ENCODE assay signal across 10 cellular contexts in the genomic region with DNA sequence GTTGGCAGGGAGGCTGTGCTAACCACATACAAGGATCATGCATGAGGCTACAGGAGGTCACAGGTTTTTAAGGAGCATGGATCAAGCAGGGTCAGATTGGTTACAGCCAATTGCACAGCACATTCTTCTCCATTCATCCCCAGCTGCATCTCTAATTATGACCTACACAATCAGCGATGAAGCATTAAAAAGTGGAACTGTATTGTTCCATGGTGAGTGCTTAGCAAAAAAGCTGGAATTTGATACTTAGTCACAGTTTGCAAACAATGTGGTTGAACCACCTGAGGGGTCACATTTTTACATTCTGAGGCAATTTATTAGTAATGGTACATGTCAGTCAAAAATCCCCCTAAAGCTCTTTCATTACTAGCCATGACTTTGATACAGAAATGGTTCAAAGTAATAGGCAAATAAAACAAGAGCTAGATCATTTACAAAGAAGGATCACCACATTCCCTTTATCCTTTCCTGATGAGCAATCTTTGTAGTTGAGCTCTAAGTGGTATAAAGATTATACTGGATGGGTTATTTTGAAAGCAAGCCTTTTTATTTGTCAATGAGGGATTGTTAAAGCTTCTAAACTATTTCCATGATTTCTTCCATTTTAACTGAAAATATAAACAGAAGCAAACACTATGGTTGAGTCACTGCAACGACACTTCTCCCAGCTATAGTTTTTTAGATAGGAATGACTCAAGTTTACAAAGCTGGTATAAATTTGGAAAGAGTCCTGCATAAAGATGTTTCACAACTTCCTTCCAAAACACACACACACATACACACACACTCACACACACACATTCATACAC.
DNase-seq lines count a peak whose midpoint lies in the region; ATAC-seq and TF ChIP-seq lines count a peak whose summit lies in the region.
"Had no signal": no experiment of that assay in that cellular context is flagged by ENCODE, and none has a peak within 500 bp of the region (broad histone marks: within the 10 kb centered on the region; RNA-seq: fewer than 3 reads in every experiment).

No MANE protein-coding gene starts in this region.

- H3K36me3 ChIP-seq in SJSA1, result no peaks in the 10 kb centered on the region
- H3K36me3 ChIP-seq in gastroesophageal sphincter, result no peaks in the 10 kb centered on the region
- H3K36me3 ChIP-seq in OCI-LY7 (ENCODE audit: insufficient read depth, low read length), result no peaks in the 10 kb centered on the region
- H3K36me3 ChIP-seq: Peyer's patch had no signal

- TF ChIP-seq POLR2A in gastroesophageal sphincter (IDR thresholded peaks at IDR 0.05), result no peak

- BruUV-seq in OCI-LY7 (replicated peaks; lab: Mats Ljungman, UMichigan), result no TSS peak

- no peak for ATAC-seq in gastroesophageal sphincter

- H3K36me3 Mint-ChIP-seq in activated naive CD8-positive, alpha-beta T cell treated with anti-CD3 and anti-CD28 coated beads for 36 hours, result no peaks in the 10 kb centered on the region

- no peak overlapping the region for H3K4me3 Mint-ChIP-seq in activated naive CD8-positive, alpha-beta T cell treated with anti-CD3 and anti-CD28 coated beads for 36 hours

- 37 to 61% methylated on average over 2 of the region's 2 CpGs for WGBS in gastroesophageal sphincter (ENCODE audit: low coverage in 1 of 2), 2 donors

- peaks cover 4% of the 10 kb centered on the region for H3K27me3 Mint-ChIP-seq in activated naive CD8-positive, alpha-beta T cell treated with anti-CD3 and anti-CD28 coated beads for 36 hours

- H3K79me2 ChIP-seq in OCI-LY7 (ENCODE audit: insufficient read depth, low read depth, low read length), result no peaks in the 10 kb centered on the region

- H3K27ac ChIP-seq in SJSA1 (peak overlapping the region; percentile 93), gastroesophageal sphincter (no peak overlapping the region), OCI-LY7 (ENCODE audit: low read depth, low read length, poor library complexity, severe bottlenecking) (no peak overlapping the region)
- H3K27ac ChIP-seq: Peyer's patch had no signal

- no peaks in the 10 kb centered on the region for H4K20me1 ChIP-seq in OCI-LY7 (ENCODE audit: insufficient read depth, low read length)

- intact Hi-C loops in OCI-LY7 (cut with micrococcal nuclease; ENCODE audit: unreplicated experiment), result no loop called here

- H3K4me3 ChIP-seq in AG04449 (ENCODE audit: low read depth, low read length) (no peak overlapping the region; the same call in 1 of the 2 replicates), SJSA1 (no peak overlapping the region), foreskin fibroblast (ENCODE audit: low read depth in 1 of 2, low read length in 2 of 2) (peak overlapping the region; percentile 6 to 15), gastroesophageal sphincter (no peak overlapping the region), OCI-LY7 (ENCODE audit: low read depth, low read length, poor library complexity, severe bottlenecking) (no peak overlapping the region)
- H3K4me3 ChIP-seq: Peyer's patch had no signal

- no peak overlapping the region for H2AFZ ChIP-seq in OCI-LY7 (ENCODE audit: low read length)

- POLR2A ChIA-PET in AG04449 (lab: Yijun Ruan, JAX) (no interaction called here), OCI-LY7 (lab: Charles Lee) (interaction anchor here (0.6 to 1.0 kb wide), 2 partner anchors 11 to 23 kb away, joined by 3 read pairs; no protein-coding TSS in a partner anchor)

- H3K4me1 Mint-ChIP-seq in activated naive CD8-positive, alpha-beta T cell treated with anti-CD3 and anti-CD28 coated beads for 36 hours, result no peaks in the 10 kb centered on the region

- H3K9me3 Mint-ChIP-seq in activated naive CD8-positive, alpha-beta T cell treated with anti-CD3 and anti-CD28 coated beads for 36 hours, result peaks cover 2% of the 10 kb centered on the region

- TF ChIP-seq CTCF in AG04449 (IDR thresholded peaks at IDR 0.05; ENCODE audit: insufficient read depth, low read length, missing control alignments) (no peak), foreskin fibroblast (IDR thresholded peaks at IDR 0.05; ENCODE audit: low read depth, low read length) (no peak), gastroesophageal sphincter (IDR thresholded peaks at IDR 0.05) (no peak), OCI-LY7 (conservative IDR thresholded peaks at IDR 0.05; ENCODE audit: low read length) (no peak)

- H3K4me1 ChIP-seq in SJSA1 (replicated peaks) (peaks cover 30% of the 10 kb centered on the region), gastroesophageal sphincter (no peaks in the 10 kb centered on the region), OCI-LY7 (ENCODE audit: insufficient read depth, low read length, poor library complexity, severe bottlenecking) (no peaks in the 10 kb centered on the region)
- H3K4me1 ChIP-seq: Peyer's patch had no signal

- no peak overlapping the region for H3K4me2 ChIP-seq in OCI-LY7 (ENCODE audit: low read length)

- H3K9me2 ChIP-seq in OCI-LY7 (ENCODE audit: insufficient read depth, low read length), result no peaks in the 10 kb centered on the region

- H3K27me3 ChIP-seq in SJSA1 (replicated peaks), result no peaks in the 10 kb centered on the region
- no peaks in the 10 kb centered on the region for H3K27me3 ChIP-seq in gastroesophageal sphincter
- H3K27me3 ChIP-seq: Peyer's patch had no signal

- CTCF ChIA-PET in AG04449 (lab: Yijun Ruan, JAX), result no interaction called here
- CTCF ChIA-PET in OCI-LY7 (lab: Charles Lee; ENCODE audit: unreplicated experiment), result no interaction called here

- DNase-seq in AG04449 (ENCODE audit: low read depth, low spot score), result peak; percentile 97
- peak; percentile 48 for DNase-seq in HK-2 (ENCODE audit: unreplicated experiment)
- peak; percentile 56 to 96 for DNase-seq in SJSA1 (ENCODE audit: low read depth in 1 of 2, low spot score in 2 of 2)
- DNase-seq in foreskin fibroblast, result peak; percentile 88 to 92
- no peak for DNase-seq in activated naive CD8-positive, alpha-beta T cell treated with anti-CD3 and anti-CD28 coated beads for 36 hours
- no peak for DNase-seq in NAMALWA (ENCODE audit: low spot score)
- no peak for DNase-seq in OCI-LY7 (ENCODE audit: low spot score)
- DNase-seq: activated CD8-positive, alpha-beta memory T cell treated with anti-CD3 and anti-CD28 coated beads, Interleukin-2, amount 50 U/mL, for 4 hours; Peyer's patch had no signal

- H3K27ac Mint-ChIP-seq in activated naive CD8-positive, alpha-beta T cell treated with anti-CD3 and anti-CD28 coated beads for 36 hours, result no peak overlapping the region

- no peaks in the 10 kb centered on the region for H3K9me3 ChIP-seq in SJSA1 (replicated peaks)
- H3K9me3 ChIP-seq in gastroesophageal sphincter, result no peaks in the 10 kb centered on the region
- H3K9me3 ChIP-seq in OCI-LY7 (ENCODE audit: low read length), result no peaks in the 10 kb centered on the region
- H3K9me3 ChIP-seq: Peyer's patch had no signal

- no peak for TF ChIP-seq EP300 in gastroesophageal sphincter (IDR thresholded peaks at IDR 0.05)

Comparison
In these comparisons a context has a peak if more than half of its experiments do, and no peak if none do; other contexts are left out.
1. DNase-seq: peak in AG04449 (single experiment), HK-2 (single experiment), SJSA1 (2 of 2) and foreskin fibroblast (2 of 2); none in activated naive CD8-positive, alpha-beta T cell treated with anti-CD3 and anti-CD28 coated beads for 36 hours (single experiment), NAMALWA (single experiment) and OCI-LY7 (single experiment).
2. H3K4me3 ChIP-seq: peak in foreskin fibroblast (2 of 2); none in AG04449 (single experiment), SJSA1 (single experiment), gastroesophageal sphincter (0 of 2) and OCI-LY7 (single experiment).